8 cellular contexts compared by ENCODE assay signal in genomic region chr15:84878504-84878903, GRCh38.
DNase-seq lines count a peak whose midpoint lies in the region; ATAC-seq, FAIRE-seq and TF ChIP-seq lines count a peak whose summit lies in the region.

No MANE protein-coding gene starts in this region.

- TF ChIP-seq CTCF in AG04449 (IDR thresholded peaks at IDR 0.05; ENCODE audit: insufficient read depth, low read length, missing control alignments) (peak; percentile 59), fibroblast of pulmonary artery (IDR thresholded peaks at IDR 0.05; ENCODE audit: low read length, missing control alignments) (peak; percentile 73)

- no peaks in the 10 kb centered on the region for H3K9me3 ChIP-seq in NT2/D1 (ENCODE audit: insufficient read depth, low read length)

- H3K4me1 ChIP-seq in NT2/D1 (ENCODE audit: insufficient read depth, insufficient read length): peaks cover 5% of the 10 kb centered on the region

- no peaks in the 10 kb centered on the region for H3K27me3 ChIP-seq in NT2/D1 (ENCODE audit: insufficient read depth, insufficient read length)

- FAIRE-seq in GM18507 (lab: Jason Lieb, UNC): no peak

- H3K36me3 ChIP-seq in NT2/D1 (ENCODE audit: insufficient read depth, insufficient read length, low read length): no peaks in the 10 kb centered on the region

- no peak for ATAC-seq in HG02678 (IDR thresholded peaks at IDR 0.05; ENCODE audit: unreplicated experiment)

- POLR2A ChIA-PET in AG04449 (lab: Yijun Ruan, JAX): interaction anchor here (0.5 kb wide), 1 partner anchor 220 kb away, joined by 3 read pairs; the partner anchor contains the start of gene NMB

- H3K9ac ChIP-seq in NT2/D1 (ENCODE audit: insufficient read length, low read depth): no peak overlapping the region

- DNase-seq in AG04449 (ENCODE audit: low read depth, low spot score) (peak; percentile 10), GM18507 (ENCODE audit: extremely low spot score, insufficient read length, low read depth) (peak; percentile 15), NT2/D1 (ENCODE audit: low read depth, low spot score) (peak; percentile 55), activated T-cell treated with anti-CD3 and anti-CD28 coated beads for 4 hours (peak; percentile 31), fibroblast of pulmonary artery (ENCODE audit: low read depth) (peak; percentile 66), non-pigmented ciliary epithelial cell (ENCODE audit: low read depth) (peak; percentile 11), stromal cell of bone marrow (ENCODE audit: low read depth) (peak; percentile 33)

- CTCF ChIA-PET in AG04449 (lab: Yijun Ruan, JAX): interaction anchor here (0.7 to 3.6 kb wide), 22 partner anchors 8 to 291 kb away, joined by 3 to 20 read pairs (median 4); partner anchors contain the start of genes WDR73 and ZSCAN2

- no peak overlapping the region for H3K4me3 ChIP-seq in AG04449 (ENCODE audit: low read depth, low read length)
- H3K4me3 ChIP-seq in NT2/D1 (ENCODE audit: insufficient read length, low read depth): no peak overlapping the region
- H3K4me3 ChIP-seq in fibroblast of pulmonary artery (replicated peaks; ENCODE audit: low read depth, low read length): no peak overlapping the region

Comparison
In these comparisons a context has a peak if more than half of its experiments do, and no peak if none do; other contexts are left out.
1. DNase-seq: peak in every context shown above with its lines; median percentile 66 in fibroblast of pulmonary artery; 55 in NT2/D1; 33 in stromal cell of bone marrow; 31 in activated T-cell treated with anti-CD3 and anti-CD28 coated beads for 4 hours; 15 in GM18507; 11 in non-pigmented ciliary epithelial cell; 10 in AG04449.